In genomic region chr2:5123597-5124196, GRCh38 we compare ENCODE assay signal across 11 cellular contexts.
"Had no signal": no experiment of that assay in that cellular context is flagged by ENCODE, and none has a peak within 500 bp of the region (broad histone marks: within the 10 kb centered on the region; RNA-seq: fewer than 3 reads in every experiment).

No MANE protein-coding gene starts in this region.

- H3K27ac ChIP-seq: gastrocnemius medialis, left lung, neutrophil, skin epidermis, tibial artery, uterus had no signal

- H3K4me1 ChIP-seq: gastrocnemius medialis, left lung, tibial artery, uterus had no signal

- H3K36me3 ChIP-seq: gastrocnemius medialis, left lung, neutrophil, tibial artery, uterus had no signal

- ATAC-seq: gastrocnemius medialis; left lung; mucosa of descending colon; naive thymus-derived CD8-positive, alpha-beta T cell had no signal

- DNase-seq: activated CD4-positive, alpha-beta T cell treated with anti-CD3 and anti-CD28 coated beads, Interleukin-2, amount 10 ng/mL, durations not matched to agents 24 days and 14 days; activated naive CD4-positive, alpha-beta T cell treated with Interleukin-2 at 50 U/mL for 16 hours; gastrocnemius medialis; islet precursor cell; left lung; mucosa of descending colon; naive thymus-derived CD8-positive, alpha-beta T cell; tibial artery; uterus had no signal

- H3K4me3 ChIP-seq: gastrocnemius medialis, left lung, mucosa of descending colon, skin epidermis, tibial artery, uterus had no signal

- H3K27me3 ChIP-seq: gastrocnemius medialis, left lung, neutrophil, tibial artery, uterus had no signal

- H3K9me3 ChIP-seq: gastrocnemius medialis, left lung, neutrophil, tibial artery, uterus had no signal
